In the genomic region with DNA sequence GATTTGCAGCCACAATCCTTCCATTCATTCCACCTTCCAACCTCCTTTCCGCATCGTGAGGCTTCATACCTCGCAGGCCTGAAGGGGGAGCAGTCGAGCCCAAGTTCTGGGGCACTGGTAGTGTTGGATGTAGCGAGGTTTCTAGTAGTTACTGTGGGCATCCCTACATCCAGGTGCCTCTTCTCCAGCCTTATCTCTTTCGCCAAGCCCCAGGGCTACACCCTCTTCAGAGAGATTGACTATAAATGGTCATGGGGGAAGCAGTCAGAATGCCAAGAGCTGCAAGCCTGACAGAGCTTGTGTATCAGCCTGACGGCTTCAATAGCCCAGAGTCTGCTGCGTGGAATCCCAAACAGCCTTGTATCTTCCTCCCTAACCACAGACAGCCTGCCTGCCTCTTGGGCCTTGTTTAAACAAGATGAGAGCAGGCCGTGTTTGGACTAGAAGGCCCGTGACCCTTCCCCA, we compare ENCODE assay signal across 8 cellular contexts. TPM values are rescaled to one million over a fixed set of nuclear protein-coding genes. Genes with fewer than 3 reads are reported as not detected.
DNase-seq lines count a peak whose midpoint lies in the region; ATAC-seq, FAIRE-seq and TF ChIP-seq lines count a peak whose summit lies in the region.

No MANE protein-coding gene starts in this region.

- H3K36me3 Mint-ChIP-seq in CD14-positive monocyte = no peaks in the 10 kb centered on the region
- peaks cover 3% of the 10 kb centered on the region for H3K36me3 Mint-ChIP-seq in astrocyte (ENCODE audit: low read depth, unreplicated experiment)
- peaks cover 18% of the 10 kb centered on the region for H3K36me3 Mint-ChIP-seq in type B pancreatic cell

- H3K4me3 ChIP-seq in HFF-Myc (replicated peaks; ENCODE audit: low read depth, low read length) (no peak overlapping the region), astrocyte (ENCODE audit: insufficient read depth, low read depth, low read length) (no peak overlapping the region)

- ATAC-seq in left colon (peak; percentile 61), GM18502 (IDR thresholded peaks at IDR 0.05; ENCODE audit: poor library complexity, unreplicated experiment) (no peak)

- H3K27ac Mint-ChIP-seq in CD14-positive monocyte (no peak overlapping the region), astrocyte (ENCODE audit: unreplicated experiment) (peak overlapping the region; percentile 69), type B pancreatic cell (peak overlapping the region; percentile 42)

- peaks cover 0 to 4% (median 4%) of the 10 kb centered on the region in 3 donors for H3K27me3 Mint-ChIP-seq in CD14-positive monocyte (ENCODE audit: low read depth in 3 of 3)
- no peaks in the 10 kb centered on the region for H3K27me3 Mint-ChIP-seq in astrocyte (ENCODE audit: low read depth, unreplicated experiment)
- H3K27me3 Mint-ChIP-seq in type B pancreatic cell = peaks cover 3% of the 10 kb centered on the region

- H3K9me3 ChIP-seq in astrocyte (ENCODE audit: insufficient read depth, low read depth, low read length) = no peaks in the 10 kb centered on the region

- no peaks in the 10 kb centered on the region for H3K27me3 ChIP-seq in astrocyte (ENCODE audit: insufficient read depth, low read length)

- DNase-seq in CD14-positive monocyte (ENCODE audit: low spot score) = no peak
- DNase-seq in HFF-Myc (ENCODE audit: extremely low read depth, low read depth) = no peak
- peak; percentile 91 for DNase-seq in astrocyte (ENCODE audit: low read depth)
- DNase-seq in left colon = peak; percentile 42 to 63
- no peak for DNase-seq in type B pancreatic cell (ENCODE audit: extremely low spot score, unreplicated experiment)
- DNase-seq in middle frontal gyrus (ENCODE audit: extremely low spot score, low spot score) = no peak
- no peak for DNase-seq in NCI-H524 (lab: John Stamatoyannopoulos, UW)

- no peaks in the 10 kb centered on the region for H3K36me3 ChIP-seq in astrocyte (ENCODE audit: insufficient read depth, low read length)

- peaks cover 4% of the 10 kb centered on the region for H3K4me1 ChIP-seq in astrocyte (ENCODE audit: insufficient read depth, low read length)

- H3K4me2 ChIP-seq in astrocyte (ENCODE audit: low read length) = no peak overlapping the region

- peak overlapping the region; percentile 11 for H3K27ac ChIP-seq in astrocyte (ENCODE audit: low read depth, low read length)

- no peak overlapping the region for H3K9ac ChIP-seq in astrocyte (ENCODE audit: low read length)

- H3K9me3 Mint-ChIP-seq in CD14-positive monocyte = no peaks in the 10 kb centered on the region
- peaks cover 2% of the 10 kb centered on the region for H3K9me3 Mint-ChIP-seq in astrocyte (ENCODE audit: unreplicated experiment)
- H3K9me3 Mint-ChIP-seq in type B pancreatic cell = no peaks in the 10 kb centered on the region

- intact Hi-C loops in CD14-positive monocyte (cut with micrococcal nuclease) = no loop called here
- intact Hi-C loops in left colon (cut with DNase I, micrococcal nuclease) = no loop called here

- H3K4me1 Mint-ChIP-seq in CD14-positive monocyte = no peaks in the 10 kb centered on the region
- peaks cover 21% of the 10 kb centered on the region for H3K4me1 Mint-ChIP-seq in astrocyte (ENCODE audit: low read depth, unreplicated experiment)
- peaks cover 22% of the 10 kb centered on the region for H3K4me1 Mint-ChIP-seq in type B pancreatic cell (ENCODE audit: unreplicated experiment)

- peaks cover 7% of the 10 kb centered on the region for H4K20me1 ChIP-seq in astrocyte (ENCODE audit: insufficient read depth, low read length)

- FAIRE-seq in astrocyte (lab: Jason Lieb, UNC) = no peak

- peak overlapping the region; percentile 3 for H2AFZ ChIP-seq in astrocyte (ENCODE audit: low read depth, low read length)

- no peak overlapping the region for H3K4me3 Mint-ChIP-seq in CD14-positive monocyte
- H3K4me3 Mint-ChIP-seq in astrocyte (ENCODE audit: unreplicated experiment) = peak overlapping the region; percentile 11
- no peak overlapping the region for H3K4me3 Mint-ChIP-seq in type B pancreatic cell

- TF ChIP-seq CTCF in CD14-positive monocyte (IDR thresholded peaks at IDR 0.05) (peak; percentile 61), HFF-Myc (IDR thresholded peaks at IDR 0.05; ENCODE audit: low read depth, low read length, missing control alignments) (peak; percentile 80), astrocyte (IDR thresholded peaks at IDR 0.05; ENCODE audit: insufficient read depth, low read depth, low read length) (peak; percentile 57), type B pancreatic cell (conservative IDR thresholded peaks at IDR 0.05) (peak; percentile 70)

- H3K79me2 ChIP-seq in astrocyte (ENCODE audit: insufficient read depth, low read length) = peaks cover 50% of the 10 kb centered on the region

RNA-seq across cellular contexts. Expression of a gene that starts 28.9 kb away (rescaled TPM):
- under 1 TPM in 1 of 2 donors, not detected in 1; 0.33 TPM for polyA plus RNA-seq in CD14-positive monocyte
- 16.0 and 26.5 TPM in 2 replicates for total RNA-seq in astrocyte
- total RNA-seq in left colon = 10 to 100 TPM in 1 of 2 donors, 1 to 10 TPM in 1; 6.7 to 13.2 TPM
- 3.6 and 65.7 TPM in 2 replicates for total RNA-seq in type B pancreatic cell (ENCODE audit: low replicate concordance)

Comparison
In these comparisons a context has a peak if more than half of its experiments do, and no peak if none do; other contexts are left out.
1. DNase-seq: peak in astrocyte (single experiment) and left colon (2 of 2); none in CD14-positive monocyte (single experiment), HFF-Myc (single experiment), type B pancreatic cell (single experiment), middle frontal gyrus (single experiment) and NCI-H524 (0 of 2).
2. H3K27ac Mint-ChIP-seq: peak in astrocyte (single experiment) and type B pancreatic cell (single experiment); none in CD14-positive monocyte (0 of 7).
3. Peak in every context shown above with its lines, with median percentiles within 50 percentile points of each other: CTCF ChIP-seq.